30 cellular contexts compared by ENCODE assay signal in the genomic region with DNA sequence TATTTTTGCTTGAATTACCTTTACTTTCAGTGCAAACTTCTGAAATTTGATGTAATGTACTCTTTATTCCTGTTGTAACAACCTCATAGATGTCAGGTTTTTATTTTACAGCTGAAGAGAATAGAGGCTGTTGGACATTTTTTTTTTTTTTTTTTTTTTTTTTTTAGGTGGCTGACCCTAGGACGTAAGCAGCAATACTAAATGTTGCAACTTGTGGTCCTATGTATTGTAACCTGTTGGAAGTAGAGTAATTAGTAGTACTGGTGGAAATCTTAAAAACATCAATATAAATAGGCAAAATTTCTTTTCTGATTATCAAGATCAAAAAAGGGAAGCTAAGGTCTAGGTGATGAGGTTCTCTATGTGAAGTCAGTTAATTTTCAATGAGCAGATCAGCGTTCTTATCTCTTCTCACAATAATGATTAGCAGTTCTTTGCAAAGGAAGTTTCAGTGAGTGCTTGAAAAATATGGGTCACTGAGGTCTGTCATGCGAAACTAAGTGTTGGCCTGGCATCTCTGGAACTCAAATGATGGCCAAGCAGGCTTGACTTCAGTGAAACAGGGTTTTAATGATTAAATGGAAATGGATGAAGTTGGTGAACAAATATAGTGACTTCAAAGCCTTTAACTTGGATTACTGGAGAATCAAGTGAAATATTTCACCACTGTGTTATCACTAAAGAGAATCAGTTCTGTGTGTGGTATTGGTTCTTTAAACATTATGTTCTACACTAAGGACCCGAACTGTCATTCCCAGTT. TPM values are rescaled to one million over a fixed set of nuclear protein-coding genes. Genes with fewer than 3 reads are reported as not detected.
DNase-seq lines count a peak whose midpoint lies in the region; ATAC-seq and TF ChIP-seq lines count a peak whose summit lies in the region.
"Had no signal": no experiment of that assay in that cellular context is flagged by ENCODE, and none has a peak within 500 bp of the region (broad histone marks: within the 10 kb centered on the region; RNA-seq: fewer than 3 reads in every experiment).

No MANE protein-coding gene starts in this region.

- H3K27me3 ChIP-seq in BE2C (no peaks in the 10 kb centered on the region), hepatocyte (no peaks in the 10 kb centered on the region), vagina (no peaks in the 10 kb centered on the region)
- H3K27me3 ChIP-seq: BLaER1, colonic mucosa, esophagus muscularis mucosa, foreskin keratinocyte, uterus had no signal

- H3K4me3 ChIP-seq in BE2C (ENCODE audit: low read depth, low read length): no peak overlapping the region
- H3K4me3 ChIP-seq in hepatocyte: no peak overlapping the region
- H3K4me3 ChIP-seq in vagina: no peak overlapping the region
- H3K4me3 ChIP-seq: BLaER1, colonic mucosa, esophagus muscularis mucosa, skin epidermis, thoracic aorta, uterus had no signal

- ATAC-seq in GM18868 (IDR thresholded peaks at IDR 0.05; ENCODE audit: unreplicated experiment): no peak
- no peak for ATAC-seq in GM21360 (IDR thresholded peaks at IDR 0.05; ENCODE audit: unreplicated experiment)
- ATAC-seq: effector memory CD8-positive, alpha-beta T cell; foreskin keratinocyte; left ventricle myocardium superior; Panc1 had no signal

- peak overlapping the region; percentile 36 for H3K4me2 ChIP-seq in hepatocyte
- H3K4me2 ChIP-seq: BLaER1 had no signal

- TF ChIP-seq CTCF in BE2C (IDR thresholded peaks at IDR 0.05; ENCODE audit: low read depth, low read length) (no peak), hepatocyte (IDR thresholded peaks at IDR 0.05; ENCODE audit: poor library complexity) (no peak), vagina (IDR thresholded peaks at IDR 0.05) (no peak), HFFc6 (IDR thresholded peaks at IDR 0.05) (no peak)

- intact Hi-C loops in vagina (cut with DNase I): no loop called here

- DNase-seq in BE2C (peak; percentile 44), HK-2 (ENCODE audit: unreplicated experiment) (peak; percentile 74), hepatocyte (ENCODE audit: low spot score) (no peak), mucosa of gallbladder (ENCODE audit: low spot score) (peak; percentile 54), vagina (ENCODE audit: extremely low spot score in 2 of 2) (no peak), HFFc6 (no peak)
- DNase-seq: activated B cell treated with CpG ODN at 0.5 μM for 24 hours; activated CD4-positive, alpha-beta T cell treated with anti-CD3 and anti-CD28 coated beads, Interleukin-2, amount 50 U/mL, for 1 hour; activated naive CD4-positive, alpha-beta T cell treated with anti-CD3 and anti-CD28 coated beads for 36 hours; colonic mucosa; DND-41; effector memory CD8-positive, alpha-beta T cell; foreskin keratinocyte; GOT3; left ventricle myocardium superior; naive B cell; NCI-H1105; NCI-H187 treated with DMSO at 0.1 percent for 48 hours; T-helper 1 cell; uterus had no signal

- WGBS in hepatocyte (ENCODE audit: low lambda C conversion rate, missing lambda C conversion rate): 67% methylated on average over 4 of the region's 4 CpGs

- no peak overlapping the region for H2AFZ ChIP-seq in hepatocyte

- H4K20me1 ChIP-seq in hepatocyte (ENCODE audit: insufficient read depth, poor library complexity, severe bottlenecking): no peaks in the 10 kb centered on the region
- H4K20me1 ChIP-seq: BLaER1 had no signal

- H3K36me3 ChIP-seq in BE2C: no peaks in the 10 kb centered on the region
- no peaks in the 10 kb centered on the region for H3K36me3 ChIP-seq in hepatocyte (replicated peaks; ENCODE audit: insufficient read depth, low read depth)
- no peaks in the 10 kb centered on the region for H3K36me3 ChIP-seq in vagina
- H3K36me3 ChIP-seq: BLaER1, colonic mucosa, esophagus muscularis mucosa, thoracic aorta, uterus had no signal

- H3K4me3 Mint-ChIP-seq in HFFc6: no peak overlapping the region
- H3K4me3 Mint-ChIP-seq: activated B cell treated with CpG ODN at 0.5 μM for 24 hours; activated naive CD4-positive, alpha-beta T cell treated with anti-CD3 and anti-CD28 coated beads for 36 hours; activated T-helper 1 cell treated with anti-CD3 and anti-CD28 coated beads, Interleukin-12 subunit alpha, Interleukin-12 subunit beta, Interleukin-2, Interleukin-4 antibody, amounts not matched to agents 30 ng/mL and 10 ng/mL and 1 ng/mL, durations not matched to agents 14 hours and 24 hours and 36 hours; effector memory CD8-positive, alpha-beta T cell; IgD-negative memory B cell; naive B cell; stimulated activated naive CD8-positive, alpha-beta T cell treated with anti-CD3 and anti-CD28 coated beads, Interleukin-15, Interleukin-2, amounts not matched to agents 100 ng/mL and 50 ng/mL, for 24 hours had no signal

- H3K36me3 Mint-ChIP-seq in HFFc6 (ENCODE audit: low read depth): peaks cover 38% of the 10 kb centered on the region
- H3K36me3 Mint-ChIP-seq: IgD-negative memory B cell had no signal

- no peaks in the 10 kb centered on the region; the same call in 1 of the 2 replicates for H3K27me3 Mint-ChIP-seq in HFFc6 (ENCODE audit: insufficient read depth)
- H3K27me3 Mint-ChIP-seq: activated B cell treated with CpG ODN at 0.5 μM for 24 hours; effector memory CD8-positive, alpha-beta T cell; IgD-negative memory B cell; naive B cell; stimulated activated naive CD8-positive, alpha-beta T cell treated with anti-CD3 and anti-CD28 coated beads, Interleukin-15, Interleukin-2, amounts not matched to agents 100 ng/mL and 50 ng/mL, for 24 hours had no signal

- no peaks in the 10 kb centered on the region for H3K9me2 ChIP-seq in hepatocyte (replicated peaks; ENCODE audit: insufficient read depth)

- H3K9me3 ChIP-seq in BE2C (no peaks in the 10 kb centered on the region), hepatocyte (ENCODE audit: low read depth) (no peaks in the 10 kb centered on the region), vagina (no peaks in the 10 kb centered on the region)
- H3K9me3 ChIP-seq: colonic mucosa, uterus had no signal

- no peak overlapping the region for H3K27ac ChIP-seq in hepatocyte
- no peak overlapping the region for H3K27ac ChIP-seq in vagina
- H3K27ac ChIP-seq: BLaER1, colonic mucosa, esophagus muscularis mucosa, foreskin keratinocyte, skin epidermis, thoracic aorta, uterus had no signal

- peaks cover 57% of the 10 kb centered on the region for H3K79me2 ChIP-seq in hepatocyte

- H3K4me1 Mint-ChIP-seq in HFFc6 (ENCODE audit: low read depth): peaks cover 66% of the 10 kb centered on the region
- H3K4me1 Mint-ChIP-seq: activated B cell treated with CpG ODN at 0.5 μM for 24 hours, IgD-negative memory B cell, naive B cell had no signal

- peaks cover 14% of the 10 kb centered on the region for H3K9me3 Mint-ChIP-seq in HFFc6
- H3K9me3 Mint-ChIP-seq: activated T-helper 1 cell treated with anti-CD3 and anti-CD28 coated beads, Interleukin-12 subunit alpha, Interleukin-12 subunit beta, Interleukin-2, Interleukin-4 antibody, amounts not matched to agents 30 ng/mL and 10 ng/mL and 1 ng/mL, durations not matched to agents 14 hours and 24 hours and 36 hours had no signal

- no peak for TF ChIP-seq POLR2A in vagina (IDR thresholded peaks at IDR 0.05)

- H3K27ac Mint-ChIP-seq in HFFc6: no peak overlapping the region
- H3K27ac Mint-ChIP-seq: activated B cell treated with CpG ODN at 0.5 μM for 24 hours; activated naive CD4-positive, alpha-beta T cell treated with anti-CD3 and anti-CD28 coated beads for 36 hours; activated T-helper 1 cell treated with anti-CD3 and anti-CD28 coated beads, Interleukin-12 subunit alpha, Interleukin-12 subunit beta, Interleukin-2, Interleukin-4 antibody, amounts not matched to agents 30 ng/mL and 10 ng/mL and 1 ng/mL, durations not matched to agents 14 hours and 24 hours and 36 hours; effector memory CD8-positive, alpha-beta T cell; IgD-negative memory B cell; naive B cell; stimulated activated naive CD8-positive, alpha-beta T cell treated with anti-CD3 and anti-CD28 coated beads, Interleukin-15, Interleukin-2, amounts not matched to agents 100 ng/mL and 50 ng/mL, for 24 hours had no signal

- H3K4me1 ChIP-seq in BE2C (peaks cover 3% of the 10 kb centered on the region; the same call in 1 of the 2 replicates), hepatocyte (ENCODE audit: insufficient read depth) (peaks cover 4% of the 10 kb centered on the region), vagina (no peaks in the 10 kb centered on the region)
- H3K4me1 ChIP-seq: BLaER1, colonic mucosa, esophagus muscularis mucosa, foreskin keratinocyte, uterus had no signal

RNA-seq across cellular contexts. Expression of a gene that starts 42.7 kb away (rescaled TPM):
- 4.8 TPM for polyA plus RNA-seq in BE2C (2012; ENCODE audit: insufficient read depth, insufficient read length, low read depth)
- total RNA-seq in hepatocyte (16.4 and 20.4 TPM in 2 replicates), mucosa of gallbladder (5.1 TPM), vagina (15.2 TPM)
- 5.8 and 7.2 TPM in 2 replicates for polyA plus RNA-seq in hepatocyte
- total RNA-seq in HFFc6 (2021; fragmentation: NEBNext Ultra II Directional; extraction: Animal tissue kit (Norgen Biotek cat#: 25700)): 10 to 100 TPM; 55.6 to 67.7 (median 64.8) TPM
- total RNA-seq: activated B cell treated with CpG ODN at 0.5 μM for 24 hours; activated naive CD4-positive, alpha-beta T cell treated with anti-CD3 and anti-CD28 coated beads for 36 hours had no signal
- polyA plus RNA-seq: IgD-negative memory B cell had no signal

Comparison
In these comparisons a context has a peak if more than half of its experiments do, and no peak if none do; other contexts are left out.
1. DNase-seq: peak in BE2C (single experiment), HK-2 (single experiment) and mucosa of gallbladder (single experiment); none in hepatocyte (single experiment), vagina (0 of 2) and HFFc6 (single experiment).